8 cellular contexts compared by ENCODE assay signal in genomic region chr1:92784051-92784638, GRCh38. TPM values are rescaled to one million over a fixed set of nuclear protein-coding genes. Genes with fewer than 3 reads are reported as not detected.
DNase-seq lines count a peak whose midpoint lies in the region; ATAC-seq and TF ChIP-seq lines count a peak whose summit lies in the region.

No MANE protein-coding gene starts in this region.

- peaks cover 76% of the 10 kb centered on the region for H3K27me3 Mint-ChIP-seq in activated T-helper 1 cell treated with anti-CD3 and anti-CD28 coated beads, Interleukin-12 subunit alpha, Interleukin-12 subunit beta, Interleukin-2, Interleukin-4 antibody, amounts not matched to agents 30 ng/mL and 10 ng/mL and 1 ng/mL, durations not matched to agents 14 hours and 24 hours and 36 hours (ENCODE audit: insufficient read depth)

- H2BK5ac ChIP-seq in neuronal stem cell (ENCODE audit: low read length) = peak overlapping the region; percentile 8

- H3F3A ChIP-seq in MM.1S (ENCODE audit: insufficient read depth, low read length) = no peaks in the 10 kb centered on the region; the same call in 1 of the 2 replicates

- no peak overlapping the region for H4K8ac ChIP-seq in neuronal stem cell (ENCODE audit: low read depth, low read length)

- H3K27me3 ChIP-seq in BLaER1 (no peaks in the 10 kb centered on the region), MM.1S (replicated peaks; ENCODE audit: insufficient read depth, low read length) (no peaks in the 10 kb centered on the region), neuronal stem cell (ENCODE audit: control insufficient read depth in 3 of 3, insufficient read depth in 3 of 3, low read depth in 1 of 3, low read length in 3 of 3) (peaks cover 0 to 9% (median 0%) of the 10 kb centered on the region in 3 experiments), aorta (ENCODE audit: control insufficient read depth in 1 of 2, insufficient read depth in 2 of 2, low read length in 1 of 2) (no peaks in the 10 kb centered on the region)

- H3K79me1 ChIP-seq in neuronal stem cell (ENCODE audit: low read depth, low read length) = no peaks in the 10 kb centered on the region

- peaks cover 52% of the 10 kb centered on the region for H4K20me1 ChIP-seq in BLaER1
- no peaks in the 10 kb centered on the region for H4K20me1 ChIP-seq in MM.1S (ENCODE audit: insufficient read depth, low read length)

- ATAC-seq in aorta (ENCODE audit: low FRiP score) (no peak), HG02938 (IDR thresholded peaks at IDR 0.05; ENCODE audit: unreplicated experiment) (no peak)

- no peak overlapping the region for H2BK15ac ChIP-seq in neuronal stem cell (ENCODE audit: low read length)

- peaks cover 2% of the 10 kb centered on the region for H3K36me3 Mint-ChIP-seq in activated T-helper 1 cell treated with anti-CD3 and anti-CD28 coated beads, Interleukin-12 subunit alpha, Interleukin-12 subunit beta, Interleukin-2, Interleukin-4 antibody, amounts not matched to agents 30 ng/mL and 10 ng/mL and 1 ng/mL, durations not matched to agents 14 hours and 24 hours and 36 hours (ENCODE audit: low read depth)

- H3K9me2 ChIP-seq in MM.1S (replicated peaks; ENCODE audit: insufficient read depth, low read length) = no peaks in the 10 kb centered on the region

- H3K79me2 ChIP-seq in MM.1S (ENCODE audit: low read length) = peaks cover 17% of the 10 kb centered on the region

- H3K4me2 ChIP-seq in BLaER1 (peak overlapping the region; percentile 92), MM.1S (ENCODE audit: low read depth, low read length) (peak overlapping the region; percentile 66), neuronal stem cell (ENCODE audit: insufficient read depth, low read length, poor library complexity, severe bottlenecking) (peak overlapping the region; percentile 72)

- H3K4me1 ChIP-seq in BLaER1 (peaks cover 22% of the 10 kb centered on the region), MM.1S (ENCODE audit: low read length) (no peaks in the 10 kb centered on the region), neuronal stem cell (ENCODE audit: control insufficient read depth in 2 of 2, insufficient read depth in 1 of 2, low read depth in 1 of 2, low read length in 2 of 2) (peaks cover 0 to 4% of the 10 kb centered on the region in 2 donors), aorta (ENCODE audit: control insufficient read depth in 1 of 2, insufficient read depth in 2 of 2, low read length in 2 of 2) (no peaks in the 10 kb centered on the region)

- H3K4me3 ChIP-seq in BLaER1 (peak overlapping the region; percentile 77), MM.1S (ENCODE audit: low read length) (peak overlapping the region; percentile 80), foreskin fibroblast (ENCODE audit: low read depth in 1 of 2, low read length in 2 of 2) (peak overlapping the region; percentile 64 to 97), neuronal stem cell (ENCODE audit: low read length in 2 of 2) (peak overlapping the region; percentile 58 to 92), aorta (ENCODE audit: low read length in 2 of 2) (peak overlapping the region; percentile 20 to 67)

- DNase-seq in GM19240 (ENCODE audit: insufficient read length, low spot score) (peak; percentile 4), MM.1S (peak; percentile 52), foreskin fibroblast (peak; percentile 40 to 67), neuronal stem cell (ENCODE audit: low spot score) (peak; percentile 23), aorta (no peak)
- DNase-seq in activated T-helper 1 cell treated with anti-CD3 and anti-CD28 coated beads, Interleukin-12 subunit alpha, Interleukin-12 subunit beta, Interleukin-2, Interleukin-4 antibody, amounts not matched to agents 30 ng/mL and 10 ng/mL and 1 ng/mL, durations not matched to agents 14 hours and 24 hours and 36 hours (ENCODE audit: low spot score) = peak; percentile 46

- H3K14ac ChIP-seq in neuronal stem cell (ENCODE audit: low read length) = no peak overlapping the region

- H3K9ac ChIP-seq in BLaER1 = peak overlapping the region; percentile 79
- peak overlapping the region; percentile 77; the same call in 1 of the 2 replicates for H3K9ac ChIP-seq in MM.1S (ENCODE audit: low read length)
- peak overlapping the region; percentile 92 for H3K9ac ChIP-seq in neuronal stem cell (ENCODE audit: low read depth, low read length, poor library complexity)

- no peaks in the 10 kb centered on the region for H3K9me3 Mint-ChIP-seq in activated T-helper 1 cell treated with anti-CD3 and anti-CD28 coated beads, Interleukin-12 subunit alpha, Interleukin-12 subunit beta, Interleukin-2, Interleukin-4 antibody, amounts not matched to agents 30 ng/mL and 10 ng/mL and 1 ng/mL, durations not matched to agents 14 hours and 24 hours and 36 hours

- no peak overlapping the region for H4K91ac ChIP-seq in neuronal stem cell (ENCODE audit: low read depth, low read length, poor library complexity)

- H3K27ac ChIP-seq in BLaER1 (peak overlapping the region; percentile 69), MM.1S (ENCODE audit: low read length) (peak overlapping the region; percentile 75; the same call in 1 of the 2 replicates), neuronal stem cell (replicated peaks; ENCODE audit: low read length) (no peak overlapping the region), aorta (ENCODE audit: low read depth in 1 of 2, low read length in 2 of 2) (peak overlapping the region; percentile 85 to 94)

- H3K9me3 ChIP-seq in BLaER1 (no peaks in the 10 kb centered on the region), MM.1S (replicated peaks; ENCODE audit: insufficient read depth, low read length) (no peaks in the 10 kb centered on the region), neuronal stem cell (replicated peaks in 1 of 2; ENCODE audit: control insufficient read depth in 2 of 2, insufficient read depth in 1 of 2, low read depth in 1 of 2, low read length in 2 of 2) (no peaks in the 10 kb centered on the region), aorta (ENCODE audit: control insufficient read depth, low read length) (no peaks in the 10 kb centered on the region)

- H3K4me1 Mint-ChIP-seq in activated T-helper 1 cell treated with anti-CD3 and anti-CD28 coated beads, Interleukin-12 subunit alpha, Interleukin-12 subunit beta, Interleukin-2, Interleukin-4 antibody, amounts not matched to agents 30 ng/mL and 10 ng/mL and 1 ng/mL, durations not matched to agents 14 hours and 24 hours and 36 hours (ENCODE audit: low read depth) = peaks cover 14% of the 10 kb centered on the region

- H3K27ac Mint-ChIP-seq in activated T-helper 1 cell treated with anti-CD3 and anti-CD28 coated beads, Interleukin-12 subunit alpha, Interleukin-12 subunit beta, Interleukin-2, Interleukin-4 antibody, amounts not matched to agents 30 ng/mL and 10 ng/mL and 1 ng/mL, durations not matched to agents 14 hours and 24 hours and 36 hours = peak overlapping the region; percentile 13

- H2AFZ ChIP-seq in MM.1S (ENCODE audit: low read length) (peak overlapping the region; percentile 48; the same call in 1 of the 2 replicates), neuronal stem cell (ENCODE audit: low read length) (peak overlapping the region; percentile 99)

- H2BK120ac ChIP-seq in neuronal stem cell (ENCODE audit: low read depth, low read length) = no peak overlapping the region

- no peak overlapping the region for H2AK5ac ChIP-seq in neuronal stem cell (ENCODE audit: low read depth, low read length)

- H3K36me3 ChIP-seq in BLaER1 (peaks cover 16% of the 10 kb centered on the region; the same call in 1 of the 2 replicates), MM.1S (replicated peaks; ENCODE audit: insufficient read depth, low read length) (no peaks in the 10 kb centered on the region), neuronal stem cell (replicated peaks in 1 of 2; ENCODE audit: control insufficient read depth in 2 of 2, insufficient read depth in 2 of 2, low read length in 2 of 2) (no peaks in the 10 kb centered on the region), aorta (ENCODE audit: control insufficient read depth in 1 of 2, insufficient read depth in 2 of 2, low read length in 1 of 2) (no peaks in the 10 kb centered on the region)

- peak overlapping the region; percentile 97 for H3K18ac ChIP-seq in neuronal stem cell (ENCODE audit: low read length)

- H2BK12ac ChIP-seq in neuronal stem cell (ENCODE audit: low read length) = no peak overlapping the region

- H3K4ac ChIP-seq in neuronal stem cell (ENCODE audit: low read length) = no peak overlapping the region

- TF ChIP-seq CTCF in MM.1S (IDR thresholded peaks at IDR 0.05; ENCODE audit: low read length) (no peak), foreskin fibroblast (IDR thresholded peaks at IDR 0.05; ENCODE audit: low read depth, low read length) (no peak)

- no CpG with 5 or more reads among the region's 25 CpGs for WGBS in neuronal stem cell (ENCODE audit: extremely low coverage in 2 of 2, insufficient read length in 2 of 2, insufficient replicate concordance in 1 of 2), 2 donors
- WGBS in aorta, 2 donors = 1% methylated on average over 18 to 25 of the region's 25 CpGs

- H3K4me3 Mint-ChIP-seq in activated T-helper 1 cell treated with anti-CD3 and anti-CD28 coated beads, Interleukin-12 subunit alpha, Interleukin-12 subunit beta, Interleukin-2, Interleukin-4 antibody, amounts not matched to agents 30 ng/mL and 10 ng/mL and 1 ng/mL, durations not matched to agents 14 hours and 24 hours and 36 hours = peak overlapping the region; percentile 75

- H3K23ac ChIP-seq in neuronal stem cell (ENCODE audit: low read depth, low read length, poor library complexity) = peak overlapping the region; percentile 97

- intact Hi-C loops in activated T-helper 1 cell treated with anti-CD3 and anti-CD28 coated beads, Interleukin-12 subunit alpha, Interleukin-12 subunit beta, Interleukin-2, Interleukin-4 antibody, amounts not matched to agents 30 ng/mL and 10 ng/mL and 1 ng/mL, durations not matched to agents 14 hours and 24 hours and 36 hours (cut with micrococcal nuclease) = loop anchor here (10.0 kb wide), 2 partner anchors 309 to 1061 kb away; no protein-coding TSS in a partner anchor
- intact Hi-C loops in aorta (cut with DNase I) = loop anchor here (5.0 kb wide), 1 partner anchor 48 kb away; the partner anchor contains the start of gene RPL5 (in 2 of the 2)

RNA-seq across cellular contexts. Expression of gene EVI5, which starts 0.8 kb away (rescaled TPM):
- total RNA-seq in activated T-helper 1 cell treated with anti-CD3 and anti-CD28 coated beads, Interleukin-12 subunit alpha, Interleukin-12 subunit beta, Interleukin-2, Interleukin-4 antibody, amounts not matched to agents 30 ng/mL and 10 ng/mL and 1 ng/mL, durations not matched to agents 14 hours and 24 hours and 36 hours = 11.0 and 11.3 TPM in 2 replicates
- polyA plus RNA-seq in neuronal stem cell (2013, experiment 1 of 2) = 10.4 TPM
- polyA plus RNA-seq in neuronal stem cell (2013, experiment 2 of 2) = 11.4 TPM
- 10 to 100 TPM; 47.5 to 54.7 TPM for total RNA-seq in aorta
- 10 to 100 TPM in 1 of 2 donors, 1 to 10 TPM in 1; 8.3 to 10.5 TPM for polyA plus RNA-seq in aorta

RNA-seq across cellular contexts. Expression of gene RPL5, which starts 47.7 kb away (rescaled TPM):
- 1,115 and 1,120 TPM in 2 replicates for total RNA-seq in activated T-helper 1 cell treated with anti-CD3 and anti-CD28 coated beads, Interleukin-12 subunit alpha, Interleukin-12 subunit beta, Interleukin-2, Interleukin-4 antibody, amounts not matched to agents 30 ng/mL and 10 ng/mL and 1 ng/mL, durations not matched to agents 14 hours and 24 hours and 36 hours
- polyA plus RNA-seq in neuronal stem cell (2013, experiment 1 of 2) = 6,288 TPM
- polyA plus RNA-seq in neuronal stem cell (2013, experiment 2 of 2) = 6,513 TPM
- total RNA-seq in aorta = 100 to 1,000 TPM; 778 to 824 TPM
- polyA plus RNA-seq in aorta = 1,000 to 10,000 TPM; 1,953 to 3,435 TPM

Comparison
In these comparisons a context has a peak if more than half of its experiments do, and no peak if none do; other contexts are left out.
1. DNase-seq: peak in GM19240 (single experiment), MM.1S (single experiment), activated T-helper 1 cell treated with anti-CD3 and anti-CD28 coated beads, Interleukin-12 subunit alpha, Interleukin-12 subunit beta, Interleukin-2, Interleukin-4 antibody, amounts not matched to agents 30 ng/mL and 10 ng/mL and 1 ng/mL, durations not matched to agents 14 hours and 24 hours and 36 hours (single experiment), foreskin fibroblast (2 of 2) and neuronal stem cell (single experiment); none in aorta (0 of 2).
2. Peak in every context shown above with its lines, with median percentiles within 50 percentile points of each other: H3K4me2 ChIP-seq, H3K4me3 ChIP-seq and H3K9ac ChIP-seq.